ENCODE assay signal across 10 cellular contexts in the genomic region with DNA sequence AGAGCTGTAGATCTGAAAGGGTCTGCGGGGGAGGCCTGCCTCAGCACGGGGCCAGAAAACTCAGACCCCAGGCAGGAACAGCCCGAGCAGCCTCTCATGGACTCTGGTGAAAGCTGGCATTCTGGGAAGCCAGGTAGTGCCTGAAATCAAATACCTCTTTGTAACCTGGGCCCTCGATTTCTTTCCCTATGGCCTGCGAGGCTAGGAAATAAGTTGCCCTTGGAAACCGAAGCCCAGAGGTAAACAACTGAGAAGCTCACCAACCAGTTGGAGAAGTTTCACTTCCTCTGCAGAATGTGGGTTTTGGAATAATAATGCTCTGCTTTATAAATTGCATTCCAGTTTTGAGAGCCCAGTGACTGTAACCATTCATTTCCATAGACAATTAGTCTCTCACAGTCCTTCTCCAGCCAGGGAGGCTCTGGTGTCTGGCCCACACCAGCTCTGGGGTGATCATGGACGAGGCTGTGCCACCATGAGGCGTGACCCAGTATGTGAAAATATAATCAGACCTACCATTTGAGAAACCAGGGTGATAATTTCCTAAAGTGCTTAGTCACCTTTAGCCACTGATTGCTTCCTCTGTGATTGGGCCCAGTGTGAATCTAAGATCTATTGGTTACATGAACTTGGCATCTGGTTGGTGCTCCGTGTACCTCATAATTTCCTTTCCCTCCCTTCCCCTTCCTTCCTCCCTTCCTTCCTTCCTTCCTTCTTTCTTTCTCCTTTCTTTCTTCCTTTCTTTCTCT.
DNase-seq lines count a peak whose midpoint lies in the region; FAIRE-seq and TF ChIP-seq lines count a peak whose summit lies in the region.
"Had no signal": no experiment of that assay in that cellular context is flagged by ENCODE, and none has a peak within 500 bp of the region (broad histone marks: within the 10 kb centered on the region; RNA-seq: fewer than 3 reads in every experiment).

No MANE protein-coding gene starts in this region.

- no peak overlapping the region for H3K4me3 ChIP-seq in coronary artery
- H3K4me3 ChIP-seq: ovary, uterus had no signal

- DNase-seq in GM12891 (ENCODE audit: insufficient read length, low spot score) (no peak), NOMO-1 treated with dmso at 0.1 percent for 144 hours (lab: John Stamatoyannopoulos, UW; ENCODE audit: unreplicated experiment) (peak; percentile 71), epithelial cell of prostate (ENCODE audit: low read depth, low spot score) (no peak), progenitor cell of endocrine pancreas (ENCODE audit: low spot score, unreplicated experiment) (no peak), COR-L47 (lab: John Stamatoyannopoulos, UW) (no peak), NCI-H524 treated with DMSO at 0.1 percent for 48 hours (lab: John Stamatoyannopoulos, UW) (no peak), coronary artery (ENCODE audit: low spot score) (no peak)
- no peak for DNase-seq in activated naive CD4-positive, alpha-beta T cell treated with anti-CD3 and anti-CD28 coated beads, Interleukin-2, amount 50 U/mL, for 16 hours
- DNase-seq: ovary, uterus had no signal

- no peak overlapping the region for H3K4me3 Mint-ChIP-seq in progenitor cell of endocrine pancreas (ENCODE audit: low read depth)

- H3K27ac Mint-ChIP-seq in progenitor cell of endocrine pancreas: peak overlapping the region; percentile 56

- no peak for TF ChIP-seq CTCF in progenitor cell of endocrine pancreas (IDR thresholded peaks at IDR 0.05; ENCODE audit: unreplicated experiment)
- TF ChIP-seq CTCF in coronary artery (IDR thresholded peaks at IDR 0.05): no peak

- peaks cover 16% of the 10 kb centered on the region for H3K4me1 Mint-ChIP-seq in progenitor cell of endocrine pancreas (ENCODE audit: low read depth)

- H3K27ac ChIP-seq in epithelial cell of prostate: peak overlapping the region; percentile 13
- peak overlapping the region in 1 of 2 donors; percentile 71 for H3K27ac ChIP-seq in coronary artery
- H3K27ac ChIP-seq: ovary, uterus had no signal

- H3K27me3 Mint-ChIP-seq in progenitor cell of endocrine pancreas: no peaks in the 10 kb centered on the region

- no peak for TF ChIP-seq POLR2A in GM12891 (IDR thresholded peaks at IDR 0.05; ENCODE audit: low read depth, low read length)

- no peak for FAIRE-seq in GM12891 (lab: Jason Lieb, UNC)

- H3K9me3 Mint-ChIP-seq in progenitor cell of endocrine pancreas (ENCODE audit: low read depth): no peaks in the 10 kb centered on the region

- no peaks in the 10 kb centered on the region for H3K36me3 Mint-ChIP-seq in progenitor cell of endocrine pancreas (ENCODE audit: insufficient read depth)

TF ChIP-seq in GM12891, 5 proteins besides CTCF, POLR2A, EP300 and RAD21:
- no peak for TF ChIP-seq PAX5 (IDR thresholded peaks at IDR 0.05; ENCODE audit: insufficient read depth, low read length, severe bottlenecking)
- peak; percentile 86 for TF ChIP-seq SPI1 (IDR thresholded peaks at IDR 0.05; ENCODE audit: low read depth, low read length)
TF ChIP-seq in GM12891: peak in this region for 1.
